24 cellular contexts compared by ENCODE assay signal in genomic region chr14:92584221-92584620, GRCh38.
A peak's percentile ranks its signal among the peaks of the same experiment; 100 is the strongest.
DNase-seq lines count a peak whose midpoint lies in the region; ATAC-seq, FAIRE-seq and TF ChIP-seq lines count a peak whose summit lies in the region.
"Had no signal": no experiment of that assay in that cellular context is flagged by ENCODE, and none has a peak within 500 bp of the region (broad histone marks: within the 10 kb centered on the region; RNA-seq: fewer than 3 reads in every experiment).

No MANE protein-coding gene starts in this region.

- no peak overlapping the region for H4K91ac ChIP-seq in H1 (replicated peaks; ENCODE audit: insufficient read length, low read length)

- H3K56ac ChIP-seq in H1 (replicated peaks; ENCODE audit: insufficient read length, low read depth, low read length), result no peak overlapping the region

- CTCF ChIA-PET in activated CD4-positive, alpha-beta T cell treated with anti-CD3 and anti-CD28 coated beads, Interleukin-2, amount 10 ng/mL, durations not matched to agents 7 days and 5 days (lab: Charles Lee), result interaction anchor here (1.0 to 3.4 kb wide), 2 partner anchors 14 to 21 kb away, joined by 3 to 17 read pairs; no protein-coding TSS in a partner anchor
- CTCF ChIA-PET in H1 (lab: Charles Lee; ENCODE audit: partially characterized antibody), result interaction anchor here (0.6 to 6.5 kb wide), 4 partner anchors 11 to 1266 kb away, joined by 3 to 39 read pairs (median 4); no protein-coding TSS in a partner anchor

- POLR2A ChIA-PET in activated CD4-positive, alpha-beta T cell treated with anti-CD3 and anti-CD28 coated beads, Interleukin-2, amount 10 ng/mL, durations not matched to agents 7 days and 5 days (lab: Charles Lee), result no interaction called here
- POLR2A ChIA-PET in H1 (lab: Charles Lee; ENCODE audit: partially characterized antibody), result no interaction called here

- no peak overlapping the region for H3K18ac ChIP-seq in H1 (ENCODE audit: extremely low read depth, low read length)

- H4K5ac ChIP-seq in H1 (ENCODE audit: insufficient read length, low read depth, low read length), result no peak overlapping the region

- H2BK15ac ChIP-seq in H1 (ENCODE audit: low read length), result no peak overlapping the region

- no peak overlapping the region for H3K23ac ChIP-seq in H1 (ENCODE audit: insufficient read length)

- no peak overlapping the region for H2BK12ac ChIP-seq in H1 (ENCODE audit: low read depth, low read length)

- no peak for FAIRE-seq in H1 (lab: Jason Lieb, UNC)
- FAIRE-seq: A204.1, frontal cortex, TTC549 had no signal

- H3K4me2 ChIP-seq in H1 (ENCODE audit: insufficient read depth in 1 of 2, low read depth in 2 of 2, low read length in 2 of 2), result no peak overlapping the region
- H3K4me2 ChIP-seq: KMS-11 had no signal

- H4K8ac ChIP-seq in H1 (ENCODE audit: extremely low read depth, insufficient read depth, low read length), result no peak overlapping the region

- no peak overlapping the region for H2AFZ ChIP-seq in H1 (ENCODE audit: low read length)

- ATAC-seq in HG03520 (IDR thresholded peaks at IDR 0.05; ENCODE audit: unreplicated experiment) (no peak), GM18517 (IDR thresholded peaks at IDR 0.05; ENCODE audit: unreplicated experiment) (no peak)
- ATAC-seq: activated T-cell treated with anti-CD3 and anti-CD28 coated beads, Interleukin-2, amount 50 U/mL, for 4 hours; HCT116; stimulated activated naive CD8-positive, alpha-beta T cell treated with anti-CD3 and anti-CD28 coated beads, Interleukin-15, amount 100 ng/mL, for 72 hours had no signal

- no peaks in the 10 kb centered on the region for H4K20me1 ChIP-seq in H1 (replicated peaks in 1 of 2; ENCODE audit: control insufficient read depth in 1 of 2, insufficient read depth in 2 of 2, low read length in 2 of 2)

- DNase-seq in activated CD4-positive, alpha-beta T cell treated with anti-CD3 and anti-CD28 coated beads, Interleukin-2, amount 10 ng/mL, durations not matched to agents 7 days and 5 days, result no peak
- DNase-seq in activated CD4-positive, alpha-beta T cell treated with anti-CD3 and anti-CD28 coated beads for 4 hours, result no peak
- DNase-seq in NB4 (ENCODE audit: low read depth) (peak; percentile 27), H1 (ENCODE audit: low read depth in 1 of 2, low spot score in 2 of 2) (no peak), DMS 273 treated with DMSO at 0.1 percent for 48 hours (lab: John Stamatoyannopoulos, UW) (no peak)
- DNase-seq: activated T-cell treated with anti-CD3 and anti-CD28 coated beads, Interleukin-2, amount 50 U/mL, for 4 hours; kidney glomerular epithelial cell; NCI-H1048; NCI-H2029; posterior cingulate gyrus; stimulated activated CD4-positive, alpha-beta T cell treated with anti-CD3 and anti-CD28 coated beads, Interleukin-2, amount 100 ng/mL, for 24 hours; stimulated activated naive CD8-positive, alpha-beta T cell treated with anti-CD3 and anti-CD28 coated beads, Interleukin-15, amount 100 ng/mL, for 72 hours had no signal

- H3K14ac ChIP-seq in H1 (ENCODE audit: insufficient read length), result no peak overlapping the region

- no peak overlapping the region for H2BK120ac ChIP-seq in H1 (replicated peaks; ENCODE audit: low read depth, low read length)

- peaks cover 46% of the 10 kb centered on the region for H3K36me3 Mint-ChIP-seq in activated CD4-positive, alpha-beta T cell treated with anti-CD3 and anti-CD28 coated beads, Interleukin-2, amount 10 ng/mL, durations not matched to agents 7 days and 5 days (ENCODE audit: low read depth)

- H3K4me3 ChIP-seq in NB4 (ENCODE audit: low read depth, low read length), result no peak overlapping the region
- H3K4me3 ChIP-seq in H1 (ENCODE audit: extremely low read depth in 1 of 4, insufficient read depth in 2 of 4, low read depth in 3 of 4, low read length in 4 of 4), result no peak overlapping the region
- H3K4me3 ChIP-seq in stomach smooth muscle (ENCODE audit: low read length in 2 of 2), result no peak overlapping the region
- H3K4me3 ChIP-seq: dorsolateral prefrontal cortex had no signal

- 91% methylated on average over 3 of the region's 3 CpGs; no CpG with 5 or more reads in 1 of the 2 experiments for WGBS in H1 (ENCODE audit: extremely low coverage in 1 of 2, insufficient coverage in 1 of 2, insufficient read length in 1 of 2, insufficient replicate concordance in 2 of 2, low coverage in 1 of 2, low lambda C conversion rate in 2 of 2, missing lambda C conversion rate in 1 of 2), 2 experiments

- H3K23me2 ChIP-seq in H1 (ENCODE audit: low read depth, low read length), result no peaks in the 10 kb centered on the region

- 0 out of 2 replicates have a peak, but pooled peaks cover 2% of the 10 kb centered on the region for H3K79me1 ChIP-seq in H1 (ENCODE audit: low read depth, low read length)

- H3K27me3 ChIP-seq in H1 (replicated peaks in 1 of 4; ENCODE audit: control insufficient read depth in 3 of 4, extremely low read depth in 1 of 4, insufficient read depth in 3 of 4, low read length in 3 of 4) (no peaks in the 10 kb centered on the region), stomach smooth muscle (ENCODE audit: control insufficient read depth in 1 of 2, insufficient read depth in 2 of 2, low read length in 2 of 2) (no peaks in the 10 kb centered on the region)
- H3K27me3 ChIP-seq: dorsolateral prefrontal cortex had no signal

- no peaks in the 10 kb centered on the region for H3K79me2 ChIP-seq in H1 (ENCODE audit: control insufficient read depth in 1 of 2, insufficient read depth in 2 of 2, low read length in 2 of 2)

- H3K4me3 Mint-ChIP-seq in activated CD4-positive, alpha-beta T cell treated with anti-CD3 and anti-CD28 coated beads, Interleukin-2, amount 10 ng/mL, durations not matched to agents 7 days and 5 days, result no peak overlapping the region
- H3K4me3 Mint-ChIP-seq: activated T-cell treated with anti-CD3 and anti-CD28 coated beads, Interleukin-2, amount 50 U/mL, for 4 hours; memory B cell; nephron; stimulated activated naive CD8-positive, alpha-beta T cell treated with anti-CD3 and anti-CD28 coated beads, Interleukin-15, amount 100 ng/mL, for 72 hours had no signal

- H3K9me3 ChIP-seq in H1 (ENCODE audit: insufficient read depth in 2 of 2, low read depth in 1 of 2, low read length in 1 of 2), result peaks cover 2 to 4% of the 10 kb centered on the region in 2 experiments; a peak in 2 of 4 replicates
- H3K9me3 ChIP-seq in stomach smooth muscle (ENCODE audit: control insufficient read depth in 2 of 2, low read length in 2 of 2), result no peaks in the 10 kb centered on the region

- TF ChIP-seq POLR2A in NB4 (IDR thresholded peaks at IDR 0.05; ENCODE audit: extremely low read depth, insufficient read length), result no peak
- no peak for TF ChIP-seq POLR2A in H1 (IDR thresholded peaks at IDR 0.05; ENCODE audit: control extremely low read depth in 1 of 2, low read depth in 2 of 2, low read length in 2 of 2)

- H3K4me1 Mint-ChIP-seq in activated CD4-positive, alpha-beta T cell treated with anti-CD3 and anti-CD28 coated beads, Interleukin-2, amount 10 ng/mL, durations not matched to agents 7 days and 5 days, result peaks cover 80% of the 10 kb centered on the region

- H3K36me3 ChIP-seq in H1 (ENCODE audit: control insufficient read depth in 2 of 4, insufficient read depth in 4 of 4, low read length in 3 of 4), result no peaks in the 10 kb centered on the region
- H3K36me3 ChIP-seq in stomach smooth muscle (ENCODE audit: control insufficient read depth in 2 of 2, insufficient read depth in 2 of 2, low read length in 2 of 2), result peaks cover 3 to 23% of the 10 kb centered on the region in 2 donors

- H3K4ac ChIP-seq in H1 (replicated peaks; ENCODE audit: insufficient read length, low read depth, low read length), result no peak overlapping the region

- peaks cover 4% of the 10 kb centered on the region for H3K27me3 Mint-ChIP-seq in activated CD4-positive, alpha-beta T cell treated with anti-CD3 and anti-CD28 coated beads, Interleukin-2, amount 10 ng/mL, durations not matched to agents 7 days and 5 days
- H3K27me3 Mint-ChIP-seq: memory B cell; stimulated activated naive CD8-positive, alpha-beta T cell treated with anti-CD3 and anti-CD28 coated beads, Interleukin-15, amount 100 ng/mL, for 72 hours had no signal

- H3K27ac ChIP-seq in H1 (ENCODE audit: low read depth, low read length) (no peak overlapping the region), stomach smooth muscle (ENCODE audit: low read length) (peak overlapping the region; percentile 46)
- H3K27ac ChIP-seq: C4-2B, dorsolateral prefrontal cortex, KMS-11 had no signal

- TF ChIP-seq EP300 in H1 (IDR thresholded peaks at IDR 0.05; ENCODE audit: borderline replicate concordance in 1 of 2, low read depth in 2 of 2, low read length in 2 of 2), result no peak

- H3K27ac Mint-ChIP-seq in activated CD4-positive, alpha-beta T cell treated with anti-CD3 and anti-CD28 coated beads, Interleukin-2, amount 10 ng/mL, durations not matched to agents 7 days and 5 days, result peak overlapping the region; percentile 61
- H3K27ac Mint-ChIP-seq: memory B cell had no signal

- no peak overlapping the region for H2AK5ac ChIP-seq in H1 (ENCODE audit: low read depth, low read length)

- H2BK5ac ChIP-seq in H1 (ENCODE audit: low read depth, low read length), result no peak overlapping the region

- no peak for TF ChIP-seq CTCF in NB4 (IDR thresholded peaks at IDR 0.05; ENCODE audit: low read depth, low read length)
- TF ChIP-seq CTCF in H1 (IDR thresholded peaks at IDR 0.05; ENCODE audit: control extremely low read depth in 1 of 3, insufficient read depth in 1 of 3, low read depth in 1 of 3, low read length in 3 of 3), result no peak

- H3K9ac ChIP-seq in H1 (replicated peaks in 1 of 4; ENCODE audit: extremely low read depth in 1 of 4, low read depth in 3 of 4, low read length in 3 of 4) (no peak overlapping the region), stomach smooth muscle (ENCODE audit: low read length in 2 of 2) (no peak overlapping the region)
- H3K9ac ChIP-seq: KMS-11 had no signal

- TF ChIP-seq RAD21 in H1 (IDR thresholded peaks at IDR 0.05 in 1 of 2, conservative IDR thresholded peaks at IDR 0.05 in 1 of 2; ENCODE audit: low read depth in 2 of 2, low read length in 2 of 2), result no peak

- H3K4me1 ChIP-seq in H1 (replicated peaks in 1 of 4; ENCODE audit: control insufficient read depth in 3 of 4, insufficient read depth in 4 of 4, low read length in 3 of 4) (no peaks in the 10 kb centered on the region; a peak in 1 of 7 replicates), stomach smooth muscle (ENCODE audit: control insufficient read depth, insufficient read depth, low read length) (peaks cover 38% of the 10 kb centered on the region)

- no peak overlapping the region for H2BK20ac ChIP-seq in H1 (ENCODE audit: low read length)

- H3K9me3 Mint-ChIP-seq in activated CD4-positive, alpha-beta T cell treated with anti-CD3 and anti-CD28 coated beads, Interleukin-2, amount 10 ng/mL, durations not matched to agents 7 days and 5 days, result peaks cover 4% of the 10 kb centered on the region
- H3K9me3 Mint-ChIP-seq: activated T-cell treated with anti-CD3 and anti-CD28 coated beads, Interleukin-2, amount 50 U/mL, for 4 hours; nephron had no signal

TF ChIP-seq in H1, 55 proteins besides CTCF, POLR2A, EP300 and RAD21 (continues in another document):
- 0 out of 2 replicates have a peak, but pooled peaks have one; percentile 27 for TF ChIP-seq E2F6 (IDR thresholded peaks at IDR 0.05)
